In genomic region chr9:107425110-107426025, GRCh38 we compare ENCODE assay signal across 8 cellular contexts.
DNase-seq lines count a peak whose midpoint lies in the region; ATAC-seq and TF ChIP-seq lines count a peak whose summit lies in the region.

No MANE protein-coding gene starts in this region.

- no peaks in the 10 kb centered on the region for H3K79me2 ChIP-seq in neural progenitor cell (ENCODE audit: low read depth)

- no peaks in the 10 kb centered on the region for H4K20me1 ChIP-seq in neural progenitor cell (ENCODE audit: low read depth)

- no peak overlapping the region for H3K9ac ChIP-seq in neural progenitor cell

- no peak overlapping the region for H3K27ac Mint-ChIP-seq in activated T-helper 2 cell treated with anti-CD3 and anti-CD28 coated beads, Interferon-gamma antibody, Interleukin-2, Interleukin-4, amounts not matched to agents 10 μg/mL and 5 μg/mL and 100 μg/mL, durations not matched to agents 14 hours and 24 hours and 36 hours
- H3K27ac Mint-ChIP-seq in neural progenitor cell: peak overlapping the region; percentile 95

- intact Hi-C loops in activated T-helper 2 cell treated with anti-CD3 and anti-CD28 coated beads, Interferon-gamma antibody, Interleukin-2, Interleukin-4, amounts not matched to agents 10 μg/mL and 5 μg/mL and 100 μg/mL, durations not matched to agents 14 hours and 24 hours and 36 hours (cut with micrococcal nuclease): no loop called here

- H3F3A ChIP-seq in neural progenitor cell (ENCODE audit: low read depth): peaks cover 7% of the 10 kb centered on the region

- no peak for TF ChIP-seq POLR2A in suprapubic skin (IDR thresholded peaks at IDR 0.05)

- TF ChIP-seq EP300 in suprapubic skin (IDR thresholded peaks at IDR 0.05): no peak

- H3K36me3 ChIP-seq in neural progenitor cell: no peaks in the 10 kb centered on the region
- no peaks in the 10 kb centered on the region for H3K36me3 ChIP-seq in suprapubic skin

- H3K4me1 ChIP-seq in neural progenitor cell (peaks cover 8% of the 10 kb centered on the region), suprapubic skin (peaks cover 42% of the 10 kb centered on the region)

- H2AFZ ChIP-seq in neural progenitor cell (replicated peaks): peak overlapping the region; percentile 88

- peak; percentile 60 for DNase-seq in GM12865 (ENCODE audit: low read depth)
- peak; percentile 48 for DNase-seq in NCI-H69 (lab: John Stamatoyannopoulos, UW)
- DNase-seq in activated T-helper 2 cell treated with anti-CD3 and anti-CD28 coated beads, Interferon-gamma antibody, Interleukin-2, Interleukin-4, amounts not matched to agents 10 μg/mL and 5 μg/mL and 100 μg/mL, durations not matched to agents 14 hours and 24 hours and 36 hours (ENCODE audit: low spot score): peak; percentile 34
- peak; percentile 50 for DNase-seq in fibroblast of villous mesenchyme (ENCODE audit: low read depth)
- peak; percentile 85 for DNase-seq in neural progenitor cell (ENCODE audit: low spot score)
- DNase-seq in suprapubic skin (ENCODE audit: low spot score in 2 of 2): peak; percentile 93 to 94
- DNase-seq in NCI-H1694 (lab: John Stamatoyannopoulos, UW): no peak

- no peaks in the 10 kb centered on the region for H3K9me3 ChIP-seq in neural progenitor cell (ENCODE audit: low read depth)
- H3K9me3 ChIP-seq in suprapubic skin: no peaks in the 10 kb centered on the region

- no peaks in the 10 kb centered on the region for H3K27me3 Mint-ChIP-seq in activated T-helper 2 cell treated with anti-CD3 and anti-CD28 coated beads, Interferon-gamma antibody, Interleukin-2, Interleukin-4, amounts not matched to agents 10 μg/mL and 5 μg/mL and 100 μg/mL, durations not matched to agents 14 hours and 24 hours and 36 hours (ENCODE audit: low read depth)
- H3K27me3 Mint-ChIP-seq in neural progenitor cell (ENCODE audit: insufficient read depth, low read depth): peaks cover 2% of the 10 kb centered on the region

- H3K27me3 ChIP-seq in neural progenitor cell: no peaks in the 10 kb centered on the region
- no peaks in the 10 kb centered on the region for H3K27me3 ChIP-seq in suprapubic skin

- peak; percentile 94 for TF ChIP-seq CTCF in GM12865 (IDR thresholded peaks at IDR 0.05; ENCODE audit: insufficient read depth, low read depth, low read length, missing control alignments)
- TF ChIP-seq CTCF in fibroblast of villous mesenchyme (IDR thresholded peaks at IDR 0.05; ENCODE audit: insufficient read depth, low read depth, low read length): peak; percentile 88
- peak; percentile 95 for TF ChIP-seq CTCF in neural progenitor cell (IDR thresholded peaks at IDR 0.05)
- TF ChIP-seq CTCF in suprapubic skin (IDR thresholded peaks at IDR 0.05): peak; percentile 85 to 99

- WGBS in suprapubic skin: 44% methylated on average over 29 of the region's 46 CpGs

- H3K4me2 ChIP-seq in neural progenitor cell: peak overlapping the region; percentile 46

- no peak overlapping the region for H3K27ac ChIP-seq in neural progenitor cell
- peak overlapping the region; percentile 78 for H3K27ac ChIP-seq in suprapubic skin

- peaks cover 2% of the 10 kb centered on the region for H3K4me1 Mint-ChIP-seq in activated T-helper 2 cell treated with anti-CD3 and anti-CD28 coated beads, Interferon-gamma antibody, Interleukin-2, Interleukin-4, amounts not matched to agents 10 μg/mL and 5 μg/mL and 100 μg/mL, durations not matched to agents 14 hours and 24 hours and 36 hours (ENCODE audit: low read depth)
- H3K4me1 Mint-ChIP-seq in neural progenitor cell: peaks cover 14% of the 10 kb centered on the region

- H3K4me3 Mint-ChIP-seq in activated T-helper 2 cell treated with anti-CD3 and anti-CD28 coated beads, Interferon-gamma antibody, Interleukin-2, Interleukin-4, amounts not matched to agents 10 μg/mL and 5 μg/mL and 100 μg/mL, durations not matched to agents 14 hours and 24 hours and 36 hours (ENCODE audit: low read depth): no peak overlapping the region
- peak overlapping the region; percentile 67 for H3K4me3 Mint-ChIP-seq in neural progenitor cell

- H3K9me3 Mint-ChIP-seq in activated T-helper 2 cell treated with anti-CD3 and anti-CD28 coated beads, Interferon-gamma antibody, Interleukin-2, Interleukin-4, amounts not matched to agents 10 μg/mL and 5 μg/mL and 100 μg/mL, durations not matched to agents 14 hours and 24 hours and 36 hours: no peaks in the 10 kb centered on the region
- H3K9me3 Mint-ChIP-seq in neural progenitor cell: peaks cover 2% of the 10 kb centered on the region

- H3K4me3 ChIP-seq in GM12865 (ENCODE audit: low read depth, low read length) (peak overlapping the region; percentile 45), fibroblast of villous mesenchyme (ENCODE audit: low read depth, low read length) (peak overlapping the region; percentile 23), neural progenitor cell (no peak overlapping the region), suprapubic skin (peak overlapping the region; percentile 35)

- peak; percentile 78 for ATAC-seq in HG02571 (IDR thresholded peaks at IDR 0.05; ENCODE audit: unreplicated experiment)

- no peaks in the 10 kb centered on the region for H3K36me3 Mint-ChIP-seq in activated T-helper 2 cell treated with anti-CD3 and anti-CD28 coated beads, Interferon-gamma antibody, Interleukin-2, Interleukin-4, amounts not matched to agents 10 μg/mL and 5 μg/mL and 100 μg/mL, durations not matched to agents 14 hours and 24 hours and 36 hours (ENCODE audit: low read depth)
- no peaks in the 10 kb centered on the region for H3K36me3 Mint-ChIP-seq in neural progenitor cell
